8 cellular contexts compared by ENCODE assay signal in the genomic region with DNA sequence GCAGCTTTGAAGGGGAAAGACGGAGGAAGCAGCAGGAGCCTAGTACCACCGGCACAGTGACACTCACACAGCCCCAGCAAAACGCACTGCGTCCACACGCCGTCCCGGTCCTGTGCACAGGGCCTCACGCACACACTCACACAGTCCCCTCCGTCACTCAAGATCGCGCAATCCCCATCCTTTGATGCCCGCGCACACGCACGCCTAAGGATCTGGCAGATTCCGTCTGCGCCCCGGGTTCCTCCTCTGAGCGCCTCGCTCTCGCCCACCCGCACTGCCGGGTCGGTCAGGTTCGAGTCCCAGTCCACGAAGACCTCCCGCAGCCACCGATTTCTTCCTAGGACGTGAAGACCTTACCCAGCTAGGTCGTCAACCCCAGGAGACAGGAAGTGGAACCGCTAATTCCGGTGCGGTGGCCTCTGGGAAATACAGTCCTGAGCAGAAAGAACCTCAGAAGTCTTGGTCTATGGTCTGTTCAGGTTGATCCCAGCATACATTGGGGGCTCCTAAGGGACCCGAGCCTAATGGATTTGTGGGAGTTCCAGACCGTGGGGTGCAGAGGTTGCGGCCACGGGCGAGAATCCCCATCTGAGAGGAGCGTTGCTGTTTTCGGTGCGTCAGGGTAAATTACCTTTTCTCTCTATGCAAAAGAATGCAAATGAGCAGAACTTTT. TPM values are rescaled to one million over a fixed set of nuclear protein-coding genes. Genes with fewer than 3 reads are reported as not detected.
DNase-seq lines count a peak whose midpoint lies in the region; ATAC-seq and TF ChIP-seq lines count a peak whose summit lies in the region.

ZNF780B (minus strand) TSS at position 400 of the 673 bp plus-strand sequence. CDS start 5,899 bp downstream, outside the sequence.

- ATAC-seq in GM19395 (IDR thresholded peaks at IDR 0.05; ENCODE audit: unreplicated experiment) (peak; percentile 75), esophagus mucosa (peak; percentile 71)

- peak within 1 kb of the TSS; percentile 8 for H3K27ac ChIP-seq in OCI-LY7 (ENCODE audit: low read depth, low read length, poor library complexity, severe bottlenecking)

- H3K4me3 ChIP-seq in OCI-LY7 (ENCODE audit: low read depth, low read length, poor library complexity, severe bottlenecking) (peak within 1 kb of the TSS; percentile 73), mucosa of stomach (ENCODE audit: low read length) (peak within 1 kb of the TSS; percentile 97)

- no peak for TF ChIP-seq CTCF in OCI-LY7 (conservative IDR thresholded peaks at IDR 0.05; ENCODE audit: low read length)

- H4K20me1 ChIP-seq in OCI-LY7 (ENCODE audit: insufficient read depth, low read length): no peaks in the 10 kb centered on the region

- peaks cover 3% of the 10 kb centered on the region; the same call in 1 of the 2 replicates for H3K79me2 ChIP-seq in OCI-LY7 (ENCODE audit: insufficient read depth, low read depth, low read length)

- H3K27me3 ChIP-seq in mucosa of stomach (ENCODE audit: control insufficient read depth, insufficient read depth, low read length): no peaks in the 10 kb centered on the region

- H3K9me3 ChIP-seq in OCI-LY7 (ENCODE audit: low read length) (peaks cover 34% of the 10 kb centered on the region), mucosa of stomach (ENCODE audit: control insufficient read depth, low read length) (no peaks in the 10 kb centered on the region)

- H2AFZ ChIP-seq in OCI-LY7 (ENCODE audit: low read length): peak within 1 kb of the TSS; percentile 89

- H3K36me3 ChIP-seq in OCI-LY7 (ENCODE audit: insufficient read depth, low read length) (no peaks in the 10 kb centered on the region; the same call in 1 of the 2 replicates), mucosa of stomach (ENCODE audit: control insufficient read depth, insufficient read depth, low read length) (no peaks in the 10 kb centered on the region)

- DNase-seq in C1 segment of cervical spinal cord (lab: John Stamatoyannopoulos, UW) (peak; percentile 0 to 79 (median 56)), HUDEP-2 (lab: John Stamatoyannopoulos, UW; ENCODE audit: unreplicated experiment in 76 of 76) (peak in 64 of 76 experiments; percentile 4 to 64 (median 42)), OCI-LY7 (ENCODE audit: low spot score) (peak; percentile 79), activated T-cell treated with anti-CD3 and anti-CD28 coated beads for 24 hours (ENCODE audit: low read depth) (peak; percentile 66)
- peak; percentile 80 for DNase-seq in stimulated activated CD8-positive, alpha-beta memory T cell treated with anti-CD3 and anti-CD28 coated beads, Interleukin-4, amount 100 ng/mL, for 48 hours

- no TSS peak for BruUV-seq in OCI-LY7 (replicated peaks; lab: Mats Ljungman, UMichigan)

- CTCF ChIA-PET in OCI-LY7 (lab: Charles Lee; ENCODE audit: unreplicated experiment): no interaction called here

- intact Hi-C loops in OCI-LY7 (cut with micrococcal nuclease; ENCODE audit: unreplicated experiment): no loop called here

- peaks cover 22% of the 10 kb centered on the region for H3K4me1 ChIP-seq in OCI-LY7 (ENCODE audit: insufficient read depth, low read length, poor library complexity, severe bottlenecking)
- peaks cover 11% of the 10 kb centered on the region for H3K4me1 ChIP-seq in mucosa of stomach (ENCODE audit: control insufficient read depth, insufficient read depth, low read length)

- H3K9ac ChIP-seq in mucosa of stomach (ENCODE audit: low read length): peak within 1 kb of the TSS; percentile 82

- POLR2A ChIA-PET in OCI-LY7 (lab: Charles Lee): interaction anchor here (0.7 to 0.9 kb wide), 3 partner anchors 16 to 227 kb away, joined by 3 to 4 read pairs (median 4); partner anchors contain the start of gene ZNF780A

- H3K4me2 ChIP-seq in OCI-LY7 (ENCODE audit: low read length): peak within 1 kb of the TSS; percentile 80

- H3K9me2 ChIP-seq in OCI-LY7 (ENCODE audit: insufficient read depth, low read length): no peaks in the 10 kb centered on the region

RNA-seq across cellular contexts. Expression of gene ZNF780B, which starts in this region (rescaled TPM):
- 20.0 and 27.9 TPM in 2 replicates for total RNA-seq in OCI-LY7 (2014; rRNA removed; shearing (Covaris generic))
- total RNA-seq in OCI-LY7 (2022) (21.0 and 27.5 TPM in 2 replicates), esophagus mucosa (8.2 TPM)

Comparison
In these comparisons a context has a peak if more than half of its experiments do, and no peak if none do; other contexts are left out.
1. Peak in every context shown above with its lines: DNase-seq, ATAC-seq, H3K4me3 ChIP-seq and H3K27ac ChIP-seq.